In the genomic region with DNA sequence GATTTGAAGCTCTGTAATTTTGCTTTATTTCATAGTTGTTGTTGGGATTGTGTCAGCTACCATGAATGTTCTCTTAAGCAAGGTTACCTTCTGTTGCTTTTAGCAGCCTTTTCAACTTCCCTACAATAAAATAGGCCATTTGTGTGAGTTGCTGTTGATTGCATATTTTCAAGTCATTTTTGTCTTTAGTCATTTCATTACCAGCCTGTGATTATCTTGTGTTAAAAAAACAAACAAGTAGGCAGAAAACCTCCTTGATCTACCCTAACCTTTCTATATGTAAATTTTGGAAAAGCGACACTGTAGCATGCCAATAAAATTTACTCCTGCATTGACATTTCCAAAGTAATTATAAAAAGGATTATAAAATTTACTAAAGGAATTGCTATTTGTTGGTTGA, we compare ENCODE assay signal across 27 cellular contexts. TPM values are rescaled to one million over a fixed set of nuclear protein-coding genes. Genes with fewer than 3 reads are reported as not detected.
"Had no signal": no experiment of that assay in that cellular context is flagged by ENCODE, and none has a peak within 500 bp of the region (broad histone marks: within the 10 kb centered on the region; RNA-seq: fewer than 3 reads in every experiment).

No MANE protein-coding gene starts in this region.

- H3K36me3 Mint-ChIP-seq: activated naive CD4-positive, alpha-beta T cell treated with anti-CD3 and anti-CD28 coated beads, Interleukin-2, amount 10 ng/mL, durations not matched to agents 7 days and 5 days; activated naive CD8-positive, alpha-beta T cell treated with anti-CD3 and anti-CD28 coated beads, Interleukin-2, amount 10 ng/mL, durations not matched to agents 7 days and 5 days; naive B cell; stimulated activated naive B cell treated with anti-CD40 and anti-IgM and Interleukin-4, amounts not matched to agents 10 μg/mL and 1 μg/mL and 100 μg/mL, for 72 hours had no signal

- H3K27ac Mint-ChIP-seq: activated naive CD4-positive, alpha-beta T cell treated with anti-CD3 and anti-CD28 coated beads, Interleukin-2, amount 10 ng/mL, durations not matched to agents 7 days and 5 days; activated naive CD8-positive, alpha-beta T cell treated with anti-CD3 and anti-CD28 coated beads, Interleukin-2, amount 10 ng/mL, durations not matched to agents 7 days and 5 days; activated T-helper 1 cell treated with anti-CD3 and anti-CD28 coated beads, Interleukin-12 subunit alpha, Interleukin-12 subunit beta, Interleukin-2, Interleukin-4 antibody, amounts not matched to agents 30 ng/mL and 10 ng/mL and 1 ng/mL, durations not matched to agents 14 hours and 24 hours and 36 hours; naive B cell; stimulated activated naive B cell treated with anti-CD40 and anti-IgM and Interleukin-4, amounts not matched to agents 10 μg/mL and 1 μg/mL and 100 μg/mL, for 72 hours had no signal

- H3K4me1 ChIP-seq: breast epithelium, esophagus squamous epithelium, right atrium auricular region, stomach, upper lobe of right lung had no signal

- H3K4me1 Mint-ChIP-seq: activated naive CD4-positive, alpha-beta T cell treated with anti-CD3 and anti-CD28 coated beads, Interleukin-2, amount 10 ng/mL, durations not matched to agents 7 days and 5 days; activated naive CD8-positive, alpha-beta T cell treated with anti-CD3 and anti-CD28 coated beads, Interleukin-2, amount 10 ng/mL, durations not matched to agents 7 days and 5 days; naive B cell; stimulated activated naive B cell treated with anti-CD40 and anti-IgM and Interleukin-4, amounts not matched to agents 10 μg/mL and 1 μg/mL and 100 μg/mL, for 72 hours had no signal

- H3K4me3 ChIP-seq: breast epithelium, esophagus squamous epithelium, hepatocyte, right atrium auricular region, stomach, thyroid gland, upper lobe of right lung had no signal

- H3K27me3 Mint-ChIP-seq: activated naive CD4-positive, alpha-beta T cell treated with anti-CD3 and anti-CD28 coated beads, Interleukin-2, amount 10 ng/mL, durations not matched to agents 7 days and 5 days had no signal

- H3K9me3 Mint-ChIP-seq: activated naive CD4-positive, alpha-beta T cell treated with anti-CD3 and anti-CD28 coated beads, Interleukin-2, amount 10 ng/mL, durations not matched to agents 7 days and 5 days; activated naive CD8-positive, alpha-beta T cell treated with anti-CD3 and anti-CD28 coated beads, Interleukin-2, amount 10 ng/mL, durations not matched to agents 7 days and 5 days; activated T-helper 1 cell treated with anti-CD3 and anti-CD28 coated beads, Interleukin-12 subunit alpha, Interleukin-12 subunit beta, Interleukin-2, Interleukin-4 antibody, amounts not matched to agents 30 ng/mL and 10 ng/mL and 1 ng/mL, durations not matched to agents 14 hours and 24 hours and 36 hours; naive B cell; stimulated activated naive B cell treated with anti-CD40 and anti-IgM and Interleukin-4, amounts not matched to agents 10 μg/mL and 1 μg/mL and 100 μg/mL, for 72 hours had no signal

- H3K36me3 ChIP-seq: breast epithelium, esophagus squamous epithelium, right atrium auricular region, stomach, thyroid gland, upper lobe of right lung had no signal

- H3K27me3 ChIP-seq: breast epithelium, esophagus squamous epithelium, hepatocyte, right atrium auricular region, stomach, thyroid gland, upper lobe of right lung had no signal

- FAIRE-seq: keratinocyte had no signal

- H3K9me3 ChIP-seq: breast epithelium, esophagus squamous epithelium, right atrium auricular region, stomach, thyroid gland, upper lobe of right lung had no signal

- DNase-seq: activated CD4-positive, alpha-beta T cell treated with anti-CD3 and anti-CD28 coated beads for 48 hours; activated CD4-positive, alpha-beta T cell treated with anti-CD3 and anti-CD28 coated beads, Interleukin-2, amount 50 U/mL, for 48 hours; activated CD8-positive, alpha-beta memory T cell treated with anti-CD3 and anti-CD28 coated beads for 24 hours; activated gamma-delta T cell; activated naive CD4-positive, alpha-beta T cell treated with anti-CD3 and anti-CD28 coated beads, Interleukin-2, amount 10 ng/mL, durations not matched to agents 7 days and 5 days; activated naive CD8-positive, alpha-beta T cell treated with anti-CD3 and anti-CD28 coated beads, Interleukin-2, amount 10 ng/mL, durations not matched to agents 7 days and 5 days; activated T-cell treated with anti-CD3 and anti-CD28 coated beads, Interleukin-2, amount 50 U/mL, for 1 hour; amniotic stem cell; central memory CD4-positive, alpha-beta T cell; esophagus squamous epithelium; foreskin melanocyte; left cardiac atrium; left ventricle myocardium superior; naive B cell; stimulated activated CD4-positive, alpha-beta T cell treated with anti-CD3 and anti-CD28 coated beads, Interleukin-15, amount 100 ng/mL, for 24 hours; stimulated activated CD4-positive, alpha-beta T cell treated with anti-CD3 and anti-CD28 coated beads, Interleukin-2, amount 100 ng/mL, for 24 hours; stimulated activated naive B cell treated with anti-CD40 and anti-IgM and Interleukin-4, amounts not matched to agents 10 μg/mL and 1 μg/mL and 100 μg/mL, for 72 hours; stomach; thyroid gland; upper lobe of right lung had no signal

- H3K27ac ChIP-seq: breast epithelium, epithelial cell of prostate, esophagus squamous epithelium, hepatocyte, right atrium auricular region, stomach, upper lobe of right lung had no signal

- H3K4me3 Mint-ChIP-seq: activated naive CD4-positive, alpha-beta T cell treated with anti-CD3 and anti-CD28 coated beads, Interleukin-2, amount 10 ng/mL, durations not matched to agents 7 days and 5 days; activated naive CD8-positive, alpha-beta T cell treated with anti-CD3 and anti-CD28 coated beads, Interleukin-2, amount 10 ng/mL, durations not matched to agents 7 days and 5 days; activated T-helper 1 cell treated with anti-CD3 and anti-CD28 coated beads, Interleukin-12 subunit alpha, Interleukin-12 subunit beta, Interleukin-2, Interleukin-4 antibody, amounts not matched to agents 30 ng/mL and 10 ng/mL and 1 ng/mL, durations not matched to agents 14 hours and 24 hours and 36 hours; naive B cell; stimulated activated naive B cell treated with anti-CD40 and anti-IgM and Interleukin-4, amounts not matched to agents 10 μg/mL and 1 μg/mL and 100 μg/mL, for 72 hours had no signal

RNA-seq across cellular contexts. Expression of gene GREB1L, which starts 19.3 kb away (rescaled TPM):
- total RNA-seq: activated naive CD8-positive, alpha-beta T cell treated with anti-CD3 and anti-CD28 coated beads, Interleukin-2, amount 10 ng/mL, durations not matched to agents 7 days and 5 days; activated T-helper 1 cell treated with anti-CD3 and anti-CD28 coated beads, Interleukin-12 subunit alpha, Interleukin-12 subunit beta, Interleukin-2, Interleukin-4 antibody, amounts not matched to agents 30 ng/mL and 10 ng/mL and 1 ng/mL, durations not matched to agents 14 hours and 24 hours and 36 hours; T-helper 1 cell treated with Interleukin-12 subunit alpha and Interleukin-12 subunit beta and Interleukin-4 antibody, amounts not matched to agents 30 ng/mL and 1 ng/mL, for 36 hours had no signal
